ENCODE assay signal across 1 cellular context in the genomic region with DNA sequence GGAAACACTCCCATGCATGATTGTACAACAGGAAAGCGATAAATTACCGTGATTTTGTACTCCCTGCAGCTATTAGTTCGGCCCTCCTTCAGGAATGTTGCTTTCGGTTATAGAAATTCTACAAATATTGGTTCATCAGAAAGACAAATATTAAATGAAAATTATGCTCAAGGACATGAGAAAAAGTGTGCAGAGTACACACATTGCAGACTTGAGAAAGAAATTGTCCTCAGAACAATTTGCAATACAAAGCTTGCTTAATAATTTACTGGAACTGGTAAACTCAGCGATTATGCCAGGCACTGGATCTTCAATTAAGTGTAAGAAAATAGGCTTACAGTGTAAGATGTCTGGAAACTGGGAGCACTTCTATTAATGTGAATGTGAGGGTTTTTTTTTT.
TF ChIP-seq lines count a peak whose summit lies in the region.

No MANE protein-coding gene starts in this region.

TF ChIP-seq in HepG2, 621 proteins besides CTCF, POLR2A, EP300 and RAD21 (continued from another document):
- TF ChIP-seq, protein P1, sequence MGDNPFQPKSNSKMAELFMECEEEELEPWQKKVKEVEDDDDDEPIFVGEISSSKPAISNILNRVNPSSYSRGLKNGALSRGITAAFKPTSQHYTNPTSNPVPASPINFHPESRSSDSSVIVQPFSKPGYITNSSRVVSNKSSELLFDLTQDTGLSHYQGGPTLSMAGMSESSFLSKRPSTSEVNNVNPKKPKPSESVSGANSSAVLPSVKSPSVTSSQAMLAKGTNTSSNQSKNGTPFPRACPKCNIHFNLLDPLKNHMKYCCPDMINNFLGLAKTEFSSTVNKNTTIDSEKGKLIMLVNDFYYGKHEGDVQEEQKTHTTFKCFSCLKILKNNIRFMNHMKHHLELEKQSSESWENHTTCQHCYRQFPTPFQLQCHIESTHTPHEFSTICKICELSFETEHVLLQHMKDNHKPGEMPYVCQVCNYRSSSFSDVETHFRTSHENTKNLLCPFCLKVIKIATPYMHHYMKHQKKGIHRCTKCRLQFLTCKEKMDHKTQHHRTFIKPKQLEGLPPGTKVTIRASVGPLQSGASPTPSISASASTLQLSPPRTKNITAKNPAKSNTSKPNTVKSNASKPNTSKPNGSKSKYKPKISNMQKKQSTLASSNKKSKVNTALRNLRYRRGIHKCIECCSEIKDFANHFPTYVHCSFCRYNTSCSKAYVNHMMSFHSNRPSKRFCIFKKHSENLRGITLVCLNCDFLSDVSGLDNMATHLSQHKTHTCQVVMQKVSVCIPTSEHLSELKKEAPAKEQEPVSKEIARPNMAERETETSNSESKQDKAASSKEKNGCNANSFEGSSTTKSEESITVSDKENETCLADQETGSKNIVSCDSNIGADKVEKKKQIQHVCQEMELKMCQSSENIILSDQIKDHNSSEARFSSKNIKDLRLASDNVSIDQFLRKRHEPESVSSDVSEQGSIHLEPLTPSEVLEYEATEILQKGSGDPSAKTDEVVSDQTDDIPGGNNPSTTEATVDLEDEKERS (CRISPR knock-in tag; IDR thresholded peaks at IDR 0.05): no peak
- TF ChIP-seq, protein P2, sequence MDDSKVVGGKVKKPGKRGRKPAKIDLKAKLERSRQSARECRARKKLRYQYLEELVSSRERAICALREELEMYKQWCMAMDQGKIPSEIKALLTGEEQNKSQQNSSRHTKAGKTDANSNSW (CRISPR knock-in tag; IDR thresholded peaks at IDR 0.05; ENCODE audit: borderline replicate concordance): no peak
- TF ChIP-seq, protein P3, sequence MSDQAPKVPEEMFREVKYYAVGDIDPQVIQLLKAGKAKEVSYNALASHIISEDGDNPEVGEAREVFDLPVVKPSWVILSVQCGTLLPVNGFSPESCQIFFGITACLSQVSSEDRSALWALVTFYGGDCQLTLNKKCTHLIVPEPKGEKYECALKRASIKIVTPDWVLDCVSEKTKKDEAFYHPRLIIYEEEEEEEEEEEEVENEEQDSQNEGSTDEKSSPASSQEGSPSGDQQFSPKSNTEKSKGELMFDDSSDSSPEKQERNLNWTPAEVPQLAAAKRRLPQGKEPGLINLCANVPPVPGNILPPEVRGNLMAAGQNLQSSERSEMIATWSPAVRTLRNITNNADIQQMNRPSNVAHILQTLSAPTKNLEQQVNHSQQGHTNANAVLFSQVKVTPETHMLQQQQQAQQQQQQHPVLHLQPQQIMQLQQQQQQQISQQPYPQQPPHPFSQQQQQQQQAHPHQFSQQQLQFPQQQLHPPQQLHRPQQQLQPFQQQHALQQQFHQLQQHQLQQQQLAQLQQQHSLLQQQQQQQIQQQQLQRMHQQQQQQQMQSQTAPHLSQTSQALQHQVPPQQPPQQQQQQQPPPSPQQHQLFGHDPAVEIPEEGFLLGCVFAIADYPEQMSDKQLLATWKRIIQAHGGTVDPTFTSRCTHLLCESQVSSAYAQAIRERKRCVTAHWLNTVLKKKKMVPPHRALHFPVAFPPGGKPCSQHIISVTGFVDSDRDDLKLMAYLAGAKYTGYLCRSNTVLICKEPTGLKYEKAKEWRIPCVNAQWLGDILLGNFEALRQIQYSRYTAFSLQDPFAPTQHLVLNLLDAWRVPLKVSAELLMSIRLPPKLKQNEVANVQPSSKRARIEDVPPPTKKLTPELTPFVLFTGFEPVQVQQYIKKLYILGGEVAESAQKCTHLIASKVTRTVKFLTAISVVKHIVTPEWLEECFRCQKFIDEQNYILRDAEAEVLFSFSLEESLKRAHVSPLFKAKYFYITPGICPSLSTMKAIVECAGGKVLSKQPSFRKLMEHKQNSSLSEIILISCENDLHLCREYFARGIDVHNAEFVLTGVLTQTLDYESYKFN (CRISPR knock-in tag; conservative IDR thresholded peaks at IDR 0.05): 0 out of 2 replicates have a peak, but pooled peaks have one; percentile 18
- TF ChIP-seq, protein P4, sequence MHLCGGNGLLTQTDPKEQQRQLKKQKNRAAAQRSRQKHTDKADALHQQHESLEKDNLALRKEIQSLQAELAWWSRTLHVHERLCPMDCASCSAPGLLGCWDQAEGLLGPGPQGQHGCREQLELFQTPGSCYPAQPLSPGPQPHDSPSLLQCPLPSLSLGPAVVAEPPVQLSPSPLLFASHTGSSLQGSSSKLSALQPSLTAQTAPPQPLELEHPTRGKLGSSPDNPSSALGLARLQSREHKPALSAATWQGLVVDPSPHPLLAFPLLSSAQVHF (CRISPR knock-in tag; IDR thresholded peaks at IDR 0.05): no peak
- TF ChIP-seq KLF6 (CRISPR knock-in tag; IDR thresholded peaks at IDR 0.05): 0 out of 2 replicates have a peak, but pooled peaks have one; percentile 27
- TF ChIP-seq, protein P5, sequence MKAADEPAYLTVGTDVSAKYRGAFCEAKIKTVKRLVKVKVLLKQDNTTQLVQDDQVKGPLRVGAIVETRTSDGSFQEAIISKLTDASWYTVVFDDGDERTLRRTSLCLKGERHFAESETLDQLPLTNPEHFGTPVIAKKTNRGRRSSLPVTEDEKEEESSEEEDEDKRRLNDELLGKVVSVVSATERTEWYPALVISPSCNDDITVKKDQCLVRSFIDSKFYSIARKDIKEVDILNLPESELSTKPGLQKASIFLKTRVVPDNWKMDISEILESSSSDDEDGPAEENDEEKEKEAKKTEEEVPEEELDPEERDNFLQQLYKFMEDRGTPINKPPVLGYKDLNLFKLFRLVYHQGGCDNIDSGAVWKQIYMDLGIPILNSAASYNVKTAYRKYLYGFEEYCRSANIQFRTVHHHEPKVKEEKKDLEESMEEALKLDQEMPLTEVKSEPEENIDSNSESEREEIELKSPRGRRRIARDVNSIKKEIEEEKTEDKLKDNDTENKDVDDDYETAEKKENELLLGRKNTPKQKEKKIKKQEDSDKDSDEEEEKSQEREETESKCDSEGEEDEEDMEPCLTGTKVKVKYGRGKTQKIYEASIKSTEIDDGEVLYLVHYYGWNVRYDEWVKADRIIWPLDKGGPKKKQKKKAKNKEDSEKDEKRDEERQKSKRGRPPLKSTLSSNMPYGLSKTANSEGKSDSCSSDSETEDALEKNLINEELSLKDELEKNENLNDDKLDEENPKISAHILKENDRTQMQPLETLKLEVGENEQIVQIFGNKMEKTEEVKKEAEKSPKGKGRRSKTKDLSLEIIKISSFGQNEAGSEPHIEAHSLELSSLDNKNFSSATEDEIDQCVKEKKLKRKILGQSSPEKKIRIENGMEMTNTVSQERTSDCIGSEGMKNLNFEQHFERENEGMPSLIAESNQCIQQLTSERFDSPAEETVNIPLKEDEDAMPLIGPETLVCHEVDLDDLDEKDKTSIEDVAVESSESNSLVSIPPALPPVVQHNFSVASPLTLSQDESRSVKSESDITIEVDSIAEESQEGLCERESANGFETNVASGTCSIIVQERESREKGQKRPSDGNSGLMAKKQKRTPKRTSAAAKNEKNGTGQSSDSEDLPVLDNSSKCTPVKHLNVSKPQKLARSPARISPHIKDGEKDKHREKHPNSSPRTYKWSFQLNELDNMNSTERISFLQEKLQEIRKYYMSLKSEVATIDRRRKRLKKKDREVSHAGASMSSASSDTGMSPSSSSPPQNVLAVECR (CRISPR knock-in tag; IDR thresholded peaks at IDR 0.05; ENCODE audit: borderline replicate concordance): no peak
- TF ChIP-seq NCOA2 (CRISPR knock-in tag; IDR thresholded peaks at IDR 0.05): peak; percentile 52; the same call in 1 of the 2 replicates
- TF ChIP-seq, protein P6, sequence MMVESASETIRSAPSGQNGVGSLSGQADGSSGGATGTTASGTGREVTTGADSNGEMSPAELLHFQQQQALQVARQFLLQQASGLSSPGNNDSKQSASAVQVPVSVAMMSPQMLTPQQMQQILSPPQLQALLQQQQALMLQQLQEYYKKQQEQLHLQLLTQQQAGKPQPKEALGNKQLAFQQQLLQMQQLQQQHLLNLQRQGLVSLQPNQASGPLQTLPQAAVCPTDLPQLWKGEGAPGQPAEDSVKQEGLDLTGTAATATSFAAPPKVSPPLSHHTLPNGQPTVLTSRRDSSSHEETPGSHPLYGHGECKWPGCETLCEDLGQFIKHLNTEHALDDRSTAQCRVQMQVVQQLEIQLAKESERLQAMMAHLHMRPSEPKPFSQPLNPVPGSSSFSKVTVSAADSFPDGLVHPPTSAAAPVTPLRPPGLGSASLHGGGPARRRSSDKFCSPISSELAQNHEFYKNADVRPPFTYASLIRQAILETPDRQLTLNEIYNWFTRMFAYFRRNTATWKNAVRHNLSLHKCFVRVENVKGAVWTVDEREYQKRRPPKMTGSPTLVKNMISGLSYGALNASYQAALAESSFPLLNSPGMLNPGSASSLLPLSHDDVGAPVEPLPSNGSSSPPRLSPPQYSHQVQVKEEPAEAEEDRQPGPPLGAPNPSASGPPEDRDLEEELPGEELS (CRISPR knock-in tag; IDR thresholded peaks at IDR 0.05): no peak
- TF ChIP-seq ASH2L (IDR thresholded peaks at IDR 0.05; ENCODE audit: insufficient read length, low read depth, low read length): no peak
- TF ChIP-seq, protein P7, sequence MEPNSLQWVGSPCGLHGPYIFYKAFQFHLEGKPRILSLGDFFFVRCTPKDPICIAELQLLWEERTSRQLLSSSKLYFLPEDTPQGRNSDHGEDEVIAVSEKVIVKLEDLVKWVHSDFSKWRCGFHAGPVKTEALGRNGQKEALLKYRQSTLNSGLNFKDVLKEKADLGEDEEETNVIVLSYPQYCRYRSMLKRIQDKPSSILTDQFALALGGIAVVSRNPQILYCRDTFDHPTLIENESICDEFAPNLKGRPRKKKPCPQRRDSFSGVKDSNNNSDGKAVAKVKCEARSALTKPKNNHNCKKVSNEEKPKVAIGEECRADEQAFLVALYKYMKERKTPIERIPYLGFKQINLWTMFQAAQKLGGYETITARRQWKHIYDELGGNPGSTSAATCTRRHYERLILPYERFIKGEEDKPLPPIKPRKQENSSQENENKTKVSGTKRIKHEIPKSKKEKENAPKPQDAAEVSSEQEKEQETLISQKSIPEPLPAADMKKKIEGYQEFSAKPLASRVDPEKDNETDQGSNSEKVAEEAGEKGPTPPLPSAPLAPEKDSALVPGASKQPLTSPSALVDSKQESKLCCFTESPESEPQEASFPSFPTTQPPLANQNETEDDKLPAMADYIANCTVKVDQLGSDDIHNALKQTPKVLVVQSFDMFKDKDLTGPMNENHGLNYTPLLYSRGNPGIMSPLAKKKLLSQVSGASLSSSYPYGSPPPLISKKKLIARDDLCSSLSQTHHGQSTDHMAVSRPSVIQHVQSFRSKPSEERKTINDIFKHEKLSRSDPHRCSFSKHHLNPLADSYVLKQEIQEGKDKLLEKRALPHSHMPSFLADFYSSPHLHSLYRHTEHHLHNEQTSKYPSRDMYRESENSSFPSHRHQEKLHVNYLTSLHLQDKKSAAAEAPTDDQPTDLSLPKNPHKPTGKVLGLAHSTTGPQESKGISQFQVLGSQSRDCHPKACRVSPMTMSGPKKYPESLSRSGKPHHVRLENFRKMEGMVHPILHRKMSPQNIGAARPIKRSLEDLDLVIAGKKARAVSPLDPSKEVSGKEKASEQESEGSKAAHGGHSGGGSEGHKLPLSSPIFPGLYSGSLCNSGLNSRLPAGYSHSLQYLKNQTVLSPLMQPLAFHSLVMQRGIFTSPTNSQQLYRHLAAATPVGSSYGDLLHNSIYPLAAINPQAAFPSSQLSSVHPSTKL (CRISPR knock-in tag; IDR thresholded peaks at IDR 0.05): peak; percentile 73
- TF ChIP-seq ZFP36L2 (CRISPR knock-in tag; IDR thresholded peaks at IDR 0.05): no peak
- TF ChIP-seq SOX6 (IDR thresholded peaks at IDR 0.05): no peak
- peak; percentile 49; the same call in 1 of the 2 replicates for TF ChIP-seq SOX6 (CRISPR knock-in tag; IDR thresholded peaks at IDR 0.05)
- TF ChIP-seq ZNF550 (CRISPR knock-in tag; IDR thresholded peaks at IDR 0.05; ENCODE audit: borderline replicate concordance): no peak
- TF ChIP-seq SOX5 (CRISPR knock-in tag; IDR thresholded peaks at IDR 0.05; ENCODE audit: borderline replicate concordance): 0 out of 2 replicates have a peak, but pooled peaks have one; percentile 21
- TF ChIP-seq NFIC (IDR thresholded peaks at IDR 0.05; ENCODE audit: low read length): peak; percentile 66; the same call in 1 of the 2 replicates
- no peak for TF ChIP-seq PTBP1 (IDR thresholded peaks at IDR 0.05; ENCODE audit: low read depth, low read length, poor library complexity, severe bottlenecking)
- 0 out of 2 replicates have a peak, but pooled peaks have one; percentile 23 for TF ChIP-seq ZFAT (CRISPR knock-in tag; conservative IDR thresholded peaks at IDR 0.05)
- TF ChIP-seq, protein P8, sequence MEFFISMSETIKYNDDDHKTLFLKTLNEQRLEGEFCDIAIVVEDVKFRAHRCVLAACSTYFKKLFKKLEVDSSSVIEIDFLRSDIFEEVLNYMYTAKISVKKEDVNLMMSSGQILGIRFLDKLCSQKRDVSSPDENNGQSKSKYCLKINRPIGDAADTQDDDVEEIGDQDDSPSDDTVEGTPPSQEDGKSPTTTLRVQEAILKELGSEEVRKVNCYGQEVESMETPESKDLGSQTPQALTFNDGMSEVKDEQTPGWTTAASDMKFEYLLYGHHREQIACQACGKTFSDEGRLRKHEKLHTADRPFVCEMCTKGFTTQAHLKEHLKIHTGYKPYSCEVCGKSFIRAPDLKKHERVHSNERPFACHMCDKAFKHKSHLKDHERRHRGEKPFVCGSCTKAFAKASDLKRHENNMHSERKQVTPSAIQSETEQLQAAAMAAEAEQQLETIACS (CRISPR knock-in tag; IDR thresholded peaks at IDR 0.05): no peak
- TF ChIP-seq, protein P9, sequence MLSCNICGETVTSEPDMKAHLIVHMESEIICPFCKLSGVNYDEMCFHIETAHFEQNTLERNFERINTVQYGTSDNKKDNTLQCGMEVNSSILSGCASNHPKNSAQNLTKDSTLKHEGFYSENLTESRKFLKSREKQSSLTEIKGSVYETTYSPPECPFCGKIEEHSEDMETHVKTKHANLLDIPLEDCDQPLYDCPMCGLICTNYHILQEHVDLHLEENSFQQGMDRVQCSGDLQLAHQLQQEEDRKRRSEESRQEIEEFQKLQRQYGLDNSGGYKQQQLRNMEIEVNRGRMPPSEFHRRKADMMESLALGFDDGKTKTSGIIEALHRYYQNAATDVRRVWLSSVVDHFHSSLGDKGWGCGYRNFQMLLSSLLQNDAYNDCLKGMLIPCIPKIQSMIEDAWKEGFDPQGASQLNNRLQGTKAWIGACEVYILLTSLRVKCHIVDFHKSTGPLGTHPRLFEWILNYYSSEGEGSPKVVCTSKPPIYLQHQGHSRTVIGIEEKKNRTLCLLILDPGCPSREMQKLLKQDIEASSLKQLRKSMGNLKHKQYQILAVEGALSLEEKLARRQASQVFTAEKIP (CRISPR knock-in tag; IDR thresholded peaks at IDR 0.05; ENCODE audit: borderline replicate concordance): no peak
- TF ChIP-seq GATAD2A (CRISPR knock-in tag; IDR thresholded peaks at IDR 0.05): peak; percentile 56; the same call in 1 of the 2 replicates
- no peak for TF ChIP-seq ZNF737 (CRISPR knock-in tag; IDR thresholded peaks at IDR 0.05; ENCODE audit: borderline replicate concordance)
- TF ChIP-seq ZBTB8A (CRISPR knock-in tag; IDR thresholded peaks at IDR 0.05; ENCODE audit: borderline replicate concordance, low read depth): no peak
- no peak for TF ChIP-seq ZNF563 (CRISPR knock-in tag; IDR thresholded peaks at IDR 0.05)
- TF ChIP-seq, protein P10, sequence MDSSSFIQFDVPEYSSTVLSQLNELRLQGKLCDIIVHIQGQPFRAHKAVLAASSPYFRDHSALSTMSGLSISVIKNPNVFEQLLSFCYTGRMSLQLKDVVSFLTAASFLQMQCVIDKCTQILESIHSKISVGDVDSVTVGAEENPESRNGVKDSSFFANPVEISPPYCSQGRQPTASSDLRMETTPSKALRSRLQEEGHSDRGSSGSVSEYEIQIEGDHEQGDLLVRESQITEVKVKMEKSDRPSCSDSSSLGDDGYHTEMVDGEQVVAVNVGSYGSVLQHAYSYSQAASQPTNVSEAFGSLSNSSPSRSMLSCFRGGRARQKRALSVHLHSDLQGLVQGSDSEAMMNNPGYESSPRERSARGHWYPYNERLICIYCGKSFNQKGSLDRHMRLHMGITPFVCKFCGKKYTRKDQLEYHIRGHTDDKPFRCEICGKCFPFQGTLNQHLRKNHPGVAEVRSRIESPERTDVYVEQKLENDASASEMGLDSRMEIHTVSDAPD (CRISPR knock-in tag; IDR thresholded peaks at IDR 0.05): no peak
- TF ChIP-seq SKI (IDR thresholded peaks at IDR 0.05; ENCODE audit: partially characterized antibody): peak; percentile 11
